In genomic region chr13:99335087-99335486, GRCh38 we compare ENCODE assay signal across 1 cellular context.
TF ChIP-seq lines count a peak whose summit lies in the region.

No MANE protein-coding gene starts in this region.

TF ChIP-seq in K562, 482 proteins besides CTCF, POLR2A, EP300 and RAD21:
- TF ChIP-seq ADNP (tag; IDR thresholded peaks at IDR 0.05) = no peak
- TF ChIP-seq PML (IDR thresholded peaks at IDR 0.05; ENCODE audit: low read length) = no peak
- TF ChIP-seq ZNF316 (IDR thresholded peaks at IDR 0.05) = peak; percentile 96
- TF ChIP-seq MAFF (IDR thresholded peaks at IDR 0.05; ENCODE audit: low read length) = peak; percentile 88
- no peak for TF ChIP-seq ZNF274 (IDR thresholded peaks at IDR 0.05; ENCODE audit: borderline replicate concordance, low read depth, low read length)
- TF ChIP-seq ZNF121 (CRISPR knock-in tag; conservative IDR thresholded peaks at IDR 0.05) = no peak
- no peak for TF ChIP-seq RNF2 (IDR thresholded peaks at IDR 0.05)
- TF ChIP-seq PRPF4 (IDR thresholded peaks at IDR 0.05; ENCODE audit: insufficient read depth, low read depth, low read length, poor library complexity, severe bottlenecking) = no peak
- no peak for TF ChIP-seq ZBTB12 (CRISPR knock-in tag; IDR thresholded peaks at IDR 0.05)
- TF ChIP-seq NR3C1 (CRISPR knock-in tag; IDR thresholded peaks at IDR 0.05) = no peak
- TF ChIP-seq SRSF1 (IDR thresholded peaks at IDR 0.05; ENCODE audit: low read depth, low read length) = no peak
- no peak for TF ChIP-seq NR2C1 (IDR thresholded peaks at IDR 0.05)
- TF ChIP-seq NR2C1 (tag; IDR thresholded peaks at IDR 0.05) = no peak
- peak; percentile 90 for TF ChIP-seq MAFG (tag; conservative IDR thresholded peaks at IDR 0.05)
- no peak for TF ChIP-seq ZNF174 (CRISPR knock-in tag; IDR thresholded peaks at IDR 0.05)
- TF ChIP-seq C11orf30 (IDR thresholded peaks at IDR 0.05; ENCODE audit: low read depth) = peak; percentile 87
- TF ChIP-seq ZZZ3 (IDR thresholded peaks at IDR 0.05) = no peak
- no peak for TF ChIP-seq RBM22 (IDR thresholded peaks at IDR 0.05; ENCODE audit: low read depth, low read length, poor library complexity, severe bottlenecking)
- TF ChIP-seq MAFK (IDR thresholded peaks at IDR 0.05; ENCODE audit: low read length) = peak; percentile 91
- TF ChIP-seq ZKSCAN1 (IDR thresholded peaks at IDR 0.05; ENCODE audit: low read depth, low read length) = no peak
